In the genomic region with DNA sequence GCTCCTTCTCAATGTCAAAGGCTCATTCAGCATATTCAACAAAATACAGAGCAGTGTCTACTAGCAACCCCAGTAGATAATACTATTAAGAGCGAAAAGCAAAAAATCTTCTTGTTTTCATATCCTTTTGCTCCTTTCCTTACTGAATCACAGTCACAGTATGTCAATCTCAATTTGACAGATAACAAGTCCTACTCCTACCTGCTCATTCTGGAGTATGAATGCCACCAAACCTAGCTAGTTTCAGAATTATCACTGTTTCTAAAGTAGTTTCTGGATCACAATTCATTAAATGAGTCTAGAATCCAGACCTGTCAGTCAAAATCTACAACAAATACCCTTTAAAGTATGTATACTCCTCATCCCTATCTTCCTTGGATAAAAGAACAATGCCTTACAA, we compare ENCODE assay signal across 2 cellular contexts.
TF ChIP-seq lines count a peak whose summit lies in the region.

No MANE protein-coding gene starts in this region.

TF ChIP-seq in GM12891, 5 proteins besides CTCF, POLR2A, EP300 and RAD21:
- TF ChIP-seq POU2F2 (IDR thresholded peaks at IDR 0.05; ENCODE audit: low read depth, low read length) = no peak
- TF ChIP-seq PAX5 (IDR thresholded peaks at IDR 0.05; ENCODE audit: insufficient read depth, low read length, severe bottlenecking) = no peak
- no peak for TF ChIP-seq POLR2AphosphoS5 (IDR thresholded peaks at IDR 0.05; ENCODE audit: low read depth, low read length)
- TF ChIP-seq TAF1 (IDR thresholded peaks at IDR 0.05; ENCODE audit: low read depth, low read length) = no peak
- TF ChIP-seq SPI1 (IDR thresholded peaks at IDR 0.05; ENCODE audit: low read depth, low read length) = no peak

TF ChIP-seq in GM12878, 131 proteins besides CTCF, POLR2A, EP300 and RAD21:
- no peak for TF ChIP-seq CBX5 (IDR thresholded peaks at IDR 0.05; ENCODE audit: low read depth)
- TF ChIP-seq DPF2 (IDR thresholded peaks at IDR 0.05) = no peak
- no peak for TF ChIP-seq STAT3 (IDR thresholded peaks at IDR 0.05; ENCODE audit: low read depth, low read length)
- TF ChIP-seq BCLAF1 (IDR thresholded peaks at IDR 0.05) = no peak
- TF ChIP-seq SIX5 (IDR thresholded peaks at IDR 0.05; ENCODE audit: low read depth, low read length, severe bottlenecking) = no peak
- TF ChIP-seq RELB (IDR thresholded peaks at IDR 0.05; ENCODE audit: low read depth) = no peak
- no peak for TF ChIP-seq MXI1 (IDR thresholded peaks at IDR 0.05; ENCODE audit: low read depth, low read length)
- no peak for TF ChIP-seq IRF4 (IDR thresholded peaks at IDR 0.05; ENCODE audit: low read depth, low read length)
- TF ChIP-seq BACH1 (IDR thresholded peaks at IDR 0.05; ENCODE audit: borderline replicate concordance) = no peak
- TF ChIP-seq HDAC6 (IDR thresholded peaks at IDR 0.05; ENCODE audit: unreplicated experiment) = no peak
- TF ChIP-seq, protein P1, sequence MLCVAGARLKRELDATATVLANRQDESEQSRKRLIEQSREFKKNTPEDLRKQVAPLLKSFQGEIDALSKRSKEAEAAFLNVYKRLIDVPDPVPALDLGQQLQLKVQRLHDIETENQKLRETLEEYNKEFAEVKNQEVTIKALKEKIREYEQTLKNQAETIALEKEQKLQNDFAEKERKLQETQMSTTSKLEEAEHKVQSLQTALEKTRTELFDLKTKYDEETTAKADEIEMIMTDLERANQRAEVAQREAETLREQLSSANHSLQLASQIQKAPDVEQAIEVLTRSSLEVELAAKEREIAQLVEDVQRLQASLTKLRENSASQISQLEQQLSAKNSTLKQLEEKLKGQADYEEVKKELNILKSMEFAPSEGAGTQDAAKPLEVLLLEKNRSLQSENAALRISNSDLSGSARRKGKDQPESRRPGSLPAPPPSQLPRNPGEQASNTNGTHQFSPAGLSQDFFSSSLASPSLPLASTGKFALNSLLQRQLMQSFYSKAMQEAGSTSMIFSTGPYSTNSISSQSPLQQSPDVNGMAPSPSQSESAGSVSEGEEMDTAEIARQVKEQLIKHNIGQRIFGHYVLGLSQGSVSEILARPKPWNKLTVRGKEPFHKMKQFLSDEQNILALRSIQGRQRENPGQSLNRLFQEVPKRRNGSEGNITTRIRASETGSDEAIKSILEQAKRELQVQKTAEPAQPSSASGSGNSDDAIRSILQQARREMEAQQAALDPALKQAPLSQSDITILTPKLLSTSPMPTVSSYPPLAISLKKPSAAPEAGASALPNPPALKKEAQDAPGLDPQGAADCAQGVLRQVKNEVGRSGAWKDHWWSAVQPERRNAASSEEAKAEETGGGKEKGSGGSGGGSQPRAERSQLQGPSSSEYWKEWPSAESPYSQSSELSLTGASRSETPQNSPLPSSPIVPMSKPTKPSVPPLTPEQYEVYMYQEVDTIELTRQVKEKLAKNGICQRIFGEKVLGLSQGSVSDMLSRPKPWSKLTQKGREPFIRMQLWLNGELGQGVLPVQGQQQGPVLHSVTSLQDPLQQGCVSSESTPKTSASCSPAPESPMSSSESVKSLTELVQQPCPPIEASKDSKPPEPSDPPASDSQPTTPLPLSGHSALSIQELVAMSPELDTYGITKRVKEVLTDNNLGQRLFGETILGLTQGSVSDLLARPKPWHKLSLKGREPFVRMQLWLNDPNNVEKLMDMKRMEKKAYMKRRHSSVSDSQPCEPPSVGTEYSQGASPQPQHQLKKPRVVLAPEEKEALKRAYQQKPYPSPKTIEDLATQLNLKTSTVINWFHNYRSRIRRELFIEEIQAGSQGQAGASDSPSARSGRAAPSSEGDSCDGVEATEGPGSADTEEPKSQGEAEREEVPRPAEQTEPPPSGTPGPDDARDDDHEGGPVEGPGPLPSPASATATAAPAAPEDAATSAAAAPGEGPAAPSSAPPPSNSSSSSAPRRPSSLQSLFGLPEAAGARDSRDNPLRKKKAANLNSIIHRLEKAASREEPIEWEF (IDR thresholded peaks at IDR 0.05; ENCODE audit: insufficient replicate concordance, low read depth, low read length) = no peak
- TF ChIP-seq FOS (IDR thresholded peaks at IDR 0.05; ENCODE audit: borderline replicate concordance, extremely low read depth, insufficient read length) = no peak
- no peak for TF ChIP-seq ZNF24 (IDR thresholded peaks at IDR 0.05)
- TF ChIP-seq ATF7 (IDR thresholded peaks at IDR 0.05; ENCODE audit: low read depth) = no peak
- no peak for TF ChIP-seq STAT1 (conservative IDR thresholded peaks at IDR 0.05)
